In the genomic region with DNA sequence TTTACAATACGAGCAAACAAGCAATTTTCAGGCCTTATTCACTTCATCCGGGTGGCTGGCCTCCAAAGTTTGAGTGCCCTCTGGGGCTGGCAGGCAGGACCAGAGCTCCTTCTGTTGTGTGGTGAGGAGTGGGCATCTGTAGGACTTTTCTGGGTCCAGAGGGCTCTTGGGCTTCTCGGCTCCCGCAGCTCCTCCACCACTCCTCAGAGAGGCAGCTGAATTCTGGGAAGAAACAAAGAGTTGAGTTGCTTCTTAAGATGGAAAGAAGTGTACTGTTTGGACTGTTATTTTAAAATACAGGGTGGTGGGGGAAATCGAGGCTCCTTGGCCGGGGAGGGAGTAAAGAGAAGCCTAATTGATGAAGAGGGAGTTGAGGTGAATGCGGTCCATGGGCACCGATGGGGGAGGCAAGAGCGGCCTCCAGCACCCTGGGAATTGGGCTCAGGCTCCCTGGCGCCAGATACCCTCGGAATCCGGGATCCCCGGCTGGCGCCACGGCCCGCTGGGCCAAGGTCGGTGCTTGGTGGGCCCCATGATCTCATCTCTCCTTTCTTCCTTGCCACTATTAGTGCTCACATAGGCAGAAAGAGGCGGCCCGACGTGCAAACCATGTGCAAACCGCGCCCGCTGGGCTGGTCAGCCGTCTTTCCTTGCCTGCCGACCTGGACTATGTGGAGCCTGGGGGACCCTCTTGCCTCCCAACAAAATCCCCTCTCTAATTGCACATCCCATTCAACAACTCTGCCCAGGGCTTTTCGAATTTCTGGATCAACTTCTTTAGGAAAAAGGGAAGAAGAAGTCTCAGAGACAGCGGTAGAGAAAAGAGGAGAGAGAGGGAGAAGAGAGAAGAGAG, we compare ENCODE assay signal across 1 cellular context.
TF ChIP-seq lines count a peak whose summit lies in the region.

No MANE protein-coding gene starts in this region.

TF ChIP-seq in endothelial cell of umbilical vein, 7 proteins besides CTCF, POLR2A, EP300 and RAD21 (continued from another document):
- TF ChIP-seq, protein P1, sequence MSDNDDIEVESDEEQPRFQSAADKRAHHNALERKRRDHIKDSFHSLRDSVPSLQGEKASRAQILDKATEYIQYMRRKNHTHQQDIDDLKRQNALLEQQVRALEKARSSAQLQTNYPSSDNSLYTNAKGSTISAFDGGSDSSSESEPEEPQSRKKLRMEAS (IDR thresholded peaks at IDR 0.05; ENCODE audit: insufficient read depth, insufficient read length): no peak
- peak; percentile 80 for TF ChIP-seq EZH2 (IDR thresholded peaks at IDR 0.05; ENCODE audit: borderline replicate concordance, low read depth, low read length, severe bottlenecking)
- TF ChIP-seq MYC (IDR thresholded peaks at IDR 0.05; ENCODE audit: low read depth, low read length): no peak
